ENCODE assay signal across 24 cellular contexts in the genomic region with DNA sequence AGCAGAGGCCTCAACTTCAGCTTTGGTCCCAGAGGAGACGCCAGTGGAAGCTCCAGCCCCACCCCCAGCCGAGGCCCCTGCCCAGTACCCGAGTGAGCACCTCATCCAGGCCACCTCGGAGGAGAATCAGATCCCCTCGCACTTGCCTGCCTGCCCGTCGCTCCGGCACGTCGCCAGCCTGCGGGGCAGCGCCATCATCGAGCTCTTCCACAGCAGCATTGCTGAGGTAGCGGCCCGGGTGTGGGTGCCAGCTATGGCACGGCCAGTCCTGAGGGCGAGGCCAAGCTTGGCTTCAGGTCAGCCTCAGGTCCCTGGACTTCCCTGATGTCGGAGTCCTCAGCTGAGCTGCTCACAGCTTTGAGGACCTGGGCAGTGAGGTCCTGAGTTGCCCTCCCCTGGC. TPM values are rescaled to one million over a fixed set of nuclear protein-coding genes. Genes with fewer than 3 reads are reported as not detected.
A peak's percentile ranks its signal among the peaks of the same experiment; 100 is the strongest.
DNase-seq lines count a peak whose midpoint lies in the region; ATAC-seq, FAIRE-seq and TF ChIP-seq lines count a peak whose summit lies in the region.
"Had no signal": no experiment of that assay in that cellular context is flagged by ENCODE, and none has a peak within 500 bp of the region (broad histone marks: within the 10 kb centered on the region; RNA-seq: fewer than 3 reads in every experiment).

No MANE protein-coding gene starts in this region.

- WGBS in HepG2 (ENCODE audit: low lambda C conversion rate): 94% methylated on average over 6 of the region's 18 CpGs
- WGBS in right lobe of liver (ENCODE audit: insufficient coverage, low coverage, low lambda C conversion rate, missing lambda C conversion rate): no CpG with 5 or more reads among the region's 18 CpGs
- WGBS in gastroesophageal sphincter (ENCODE audit: low coverage in 1 of 2), 2 donors: 87% methylated on average over 3 of the region's 18 CpGs; no CpG with 5 or more reads in 1 of the 2 donors
- WGBS in prostate gland: 85% methylated on average over 18 of the region's 18 CpGs

- no peak overlapping the region for H3K9ac ChIP-seq in HepG2 (ENCODE audit: insufficient read depth, low read depth, low read length)

- TF ChIP-seq EP300 in HepG2 (IDR thresholded peaks at IDR 0.05; ENCODE audit: low read depth in 2 of 2, low read length in 2 of 2) (no peak), HepG2 (CRISPR knock-in tag; IDR thresholded peaks at IDR 0.05; ENCODE audit: borderline replicate concordance) (no peak), gastroesophageal sphincter (IDR thresholded peaks at IDR 0.05) (no peak)

- CTCF ChIA-PET in HepG2 (lab: Yijun Ruan, JAX; ENCODE audit: low intra/inter-chr PET ratio, low total read pairs): no interaction called here

- H3K9me3 ChIP-seq in HepG2 (ENCODE audit: low read length): no peaks in the 10 kb centered on the region
- H3K9me3 ChIP-seq in right lobe of liver: no peaks in the 10 kb centered on the region
- H3K9me3 ChIP-seq in gastroesophageal sphincter: no peaks in the 10 kb centered on the region
- H3K9me3 ChIP-seq in prostate gland: no peaks in the 10 kb centered on the region
- H3K9me3 ChIP-seq: A549, Peyer's patch had no signal

- no peak overlapping the region for H3K4me3 ChIP-seq in HepG2 (replicated peaks in 1 of 3; ENCODE audit: insufficient read depth in 1 of 3, low read depth in 2 of 3, low read length in 3 of 3)
- H3K4me3 ChIP-seq in right lobe of liver: no peak overlapping the region
- no peak overlapping the region for H3K4me3 ChIP-seq in gastroesophageal sphincter
- no peak overlapping the region for H3K4me3 ChIP-seq in prostate gland
- H3K4me3 ChIP-seq: A549, Peyer's patch had no signal

- BruUV-seq in HepG2 (replicated peaks; lab: Mats Ljungman, UMichigan): no TSS peak

- no peak for TF ChIP-seq CTCF in HepG2 (CRISPR knock-in tag; IDR thresholded peaks at IDR 0.05)
- no peak for TF ChIP-seq CTCF in right lobe of liver (IDR thresholded peaks at IDR 0.05)
- TF ChIP-seq CTCF in gastroesophageal sphincter (IDR thresholded peaks at IDR 0.05): no peak
- TF ChIP-seq CTCF in prostate gland (IDR thresholded peaks at IDR 0.05): no peak

- in situ Hi-C loops in HepG2 (cut with HindIII; ENCODE audit: extremely low pct_ligation_motif_present, low pct_unique_long_range_greater_than_20kb): no loop called here

- no peak for ATAC-seq in HepG2
- no peak for ATAC-seq in right lobe of liver
- ATAC-seq in gastroesophageal sphincter: no peak
- no peak for ATAC-seq in GM19463 (IDR thresholded peaks at IDR 0.05; ENCODE audit: unreplicated experiment)
- ATAC-seq in GM21717 (IDR thresholded peaks at IDR 0.05; ENCODE audit: unreplicated experiment): no peak
- ATAC-seq: A549 had no signal

- DNase-seq in HepG2 (ENCODE audit: low spot score): no peak
- no peak for DNase-seq in right lobe of liver
- no peak for DNase-seq in prostate gland (ENCODE audit: low spot score)
- no peak for DNase-seq in retina
- no peak for DNase-seq in NAMALWA (ENCODE audit: low spot score)
- DNase-seq: C1 segment of cervical spinal cord; CD8-positive, alpha-beta memory T cell; KBM-7; NCI-H1105 treated with DMSO at 0.1 percent for 48 hours; NCI-H1694; NCI-H2081 treated with DMSO at 0.1 percent for 48 hours; NCI-H748 treated with DMSO at 0.1 percent for 48 hours; NK-92 treated with Interleukin-12 subunit alpha and Interleukin-12 subunit beta, amount 100 ng/mL, for 24 hours; Peyer's patch; SHP77 had no signal

- H4K20me1 ChIP-seq in HepG2 (ENCODE audit: insufficient read depth, low read length): no peaks in the 10 kb centered on the region; the same call in 1 of the 2 replicates

- no peaks in the 10 kb centered on the region for H3K79me2 ChIP-seq in HepG2 (ENCODE audit: insufficient read depth, low read length)

- peaks cover 18 to 41% of the 10 kb centered on the region in 2 experiments for H3K36me3 ChIP-seq in HepG2 (replicated peaks in 1 of 2; ENCODE audit: control insufficient read depth in 1 of 2, insufficient read depth in 2 of 2, low read length in 2 of 2)
- peaks cover 0 to 52% (median 17%) of the 10 kb centered on the region in 4 donors for H3K36me3 ChIP-seq in right lobe of liver
- peaks cover 0 to 91% of the 10 kb centered on the region in 2 donors for H3K36me3 ChIP-seq in gastroesophageal sphincter
- H3K36me3 ChIP-seq in prostate gland: peaks cover 38 to 58% of the 10 kb centered on the region in 2 donors

- H3K4me1 ChIP-seq in HepG2 (ENCODE audit: insufficient read depth, low read length): no peaks in the 10 kb centered on the region
- H3K4me1 ChIP-seq in right lobe of liver: no peaks in the 10 kb centered on the region
- peaks cover 4 to 67% (median 11%) of the 10 kb centered on the region in 3 donors for H3K4me1 ChIP-seq in gastroesophageal sphincter
- no peaks in the 10 kb centered on the region for H3K4me1 ChIP-seq in prostate gland (replicated peaks)
- H3K4me1 ChIP-seq: A549 had no signal

- POLR2A ChIA-PET in HepG2 (lab: Yijun Ruan, JAX): no interaction called here

- TF ChIP-seq POLR2A in HepG2 (IDR thresholded peaks at IDR 0.05; ENCODE audit: insufficient read depth in 1 of 2, low read depth in 2 of 2, low read length in 2 of 2): no peak
- TF ChIP-seq POLR2A in right lobe of liver (IDR thresholded peaks at IDR 0.05): no peak
- no peak for TF ChIP-seq POLR2A in gastroesophageal sphincter (IDR thresholded peaks at IDR 0.05)
- TF ChIP-seq POLR2A in prostate gland (IDR thresholded peaks at IDR 0.05): no peak

- H3K27me3 ChIP-seq in HepG2 (ENCODE audit: control insufficient read depth in 1 of 2, insufficient read depth in 2 of 2, low read length in 2 of 2): no peaks in the 10 kb centered on the region
- no peaks in the 10 kb centered on the region for H3K27me3 ChIP-seq in right lobe of liver
- H3K27me3 ChIP-seq in gastroesophageal sphincter: no peaks in the 10 kb centered on the region
- no peaks in the 10 kb centered on the region for H3K27me3 ChIP-seq in prostate gland (replicated peaks; ENCODE audit: insufficient read depth)
- H3K27me3 ChIP-seq: Peyer's patch had no signal

- H2AFZ ChIP-seq in HepG2 (ENCODE audit: low read length): no peak overlapping the region

- intact Hi-C loops in HepG2 (cut with micrococcal nuclease; ENCODE audit: unreplicated experiment): no loop called here
- intact Hi-C loops in right lobe of liver (cut with DNase I): loop anchor here in 1 of 2 donors (10.0 kb wide), 1 partner anchor 185 kb away; no protein-coding TSS in a partner anchor
- intact Hi-C loops in prostate gland (cut with DNase I): no loop called here

- H3K27ac ChIP-seq in HepG2 (ENCODE audit: extremely low read length, insufficient read depth, low read length) (no peak overlapping the region), right lobe of liver (no peak overlapping the region), gastroesophageal sphincter (peak overlapping the region in 3 of 4 donors; percentile 52 to 74 (median 56)), prostate gland (peak overlapping the region; percentile 38 to 57)
- H3K27ac ChIP-seq: A549 had no signal

- no peak for TF ChIP-seq RAD21 in HepG2 (CRISPR knock-in tag; IDR thresholded peaks at IDR 0.05)

- no peak overlapping the region for H3K4me2 ChIP-seq in HepG2 (ENCODE audit: low read depth, low read length)
- H3K4me2 ChIP-seq: A549 had no signal

- no peak for FAIRE-seq in HepG2 (lab: Jason Lieb, UNC)
- FAIRE-seq: A549, D721Med, GM12891, GM19239, H1 had no signal

RNA-seq across cellular contexts. Expression of a gene that starts 5.7 kb away (rescaled TPM):
- 0.09 and 0.28 TPM in 2 replicates for total RNA-seq in HepG2 (2016; rRNA removed; fragmentation: Illumina TruSeq; extraction: Trizol)
- not detected in 2 replicates for total RNA-seq in HepG2 (2016; cell fraction: cytosol; rRNA removed; fragmentation: Illumina TruSeq; extraction: Trizol; ENCODE audit: low read depth)
- 0.11 and 0.18 TPM in 2 replicates for total RNA-seq in HepG2 (2016; cell fraction: insoluble cytoplasmic fraction; rRNA removed; fragmentation: Illumina TruSeq; extraction: Trizol)
- 0.31 TPM in 1 of 2 replicates, not detected in the other for total RNA-seq in HepG2 (2016; cell fraction: membrane; rRNA removed; fragmentation: Illumina TruSeq; extraction: Trizol)
- 0.13 and 0.16 TPM in 2 replicates for total RNA-seq in HepG2 (2016; cell fraction: nucleus; rRNA removed; fragmentation: Illumina TruSeq; extraction: Trizol)
- 0.34 and 0.59 TPM in 2 replicates for polyA plus RNA-seq in HepG2 (2011; rRNA removed)
- polyA plus RNA-seq in HepG2 (2011; cell fraction: cytosol; rRNA removed): 0.13 and 0.16 TPM in 2 replicates
- polyA plus RNA-seq in HepG2 (2011; cell fraction: nucleus; rRNA removed): 4.1 and 4.3 TPM in 2 replicates
- polyA plus RNA-seq in HepG2 (2012): 0.23 and 0.24 TPM in 2 replicates
- polyA plus RNA-seq in HepG2 (2016; cell fraction: cytosol; fragmentation: Illumina TruSeq; extraction: Trizol; ENCODE audit: low read depth): 0.02 and 0.14 TPM in 2 replicates
- 0.10 TPM in 1 of 2 replicates, not detected in the other for polyA plus RNA-seq in HepG2 (2016; cell fraction: insoluble cytoplasmic fraction; fragmentation: Illumina TruSeq; extraction: Trizol; ENCODE audit: low read depth)
- not detected in 2 replicates for polyA plus RNA-seq in HepG2 (2016; cell fraction: membrane; fragmentation: Illumina TruSeq; extraction: Trizol; ENCODE audit: low read depth)
- 0.30 TPM in 1 of 2 replicates, not detected in the other for polyA plus RNA-seq in HepG2 (2016; cell fraction: nucleus; fragmentation: Illumina TruSeq; extraction: Trizol; ENCODE audit: insufficient read depth, low read depth)
- 0.26 and 1.0 TPM in 2 replicates for polyA minus RNA-seq in HepG2 (2011; rRNA and poly(A)+ RNA removed; ENCODE audit: low replicate concordance)
- polyA minus RNA-seq in HepG2 (2011; cell fraction: cytosol; rRNA and poly(A)+ RNA removed): 0.30 TPM in 1 of 2 replicates, not detected in the other
- polyA minus RNA-seq in HepG2 (2011; cell fraction: nucleus; rRNA and poly(A)+ RNA removed): 0.50 and 0.90 TPM in 2 replicates
- total RNA-seq in right lobe of liver: 100 to 1,000 TPM in 3 of 6 experiments, 10 to 100 TPM in 3; 60.7 to 268 (median 92.5) TPM
- 100 to 1,000 TPM in 2 of 4 donors, 10 to 100 TPM in 2; 76.2 to 167 (median 95.8) TPM for total RNA-seq in gastroesophageal sphincter
- total RNA-seq in prostate gland: 10 to 100 TPM; 21.8 to 68.6 TPM
- total RNA-seq: NCI-H460 had no signal
- polyA plus RNA-seq: A549 had no signal

RNA-seq across cellular contexts. Expression of a gene that starts 34.0 kb away (rescaled TPM):
- 15.3 and 27.0 TPM in 2 replicates for total RNA-seq in HepG2 (2016; rRNA removed; fragmentation: Illumina TruSeq; extraction: Trizol)
- 10.8 and 11.5 TPM in 2 replicates for total RNA-seq in HepG2 (2016; cell fraction: cytosol; rRNA removed; fragmentation: Illumina TruSeq; extraction: Trizol; ENCODE audit: low read depth)
- total RNA-seq in HepG2 (2016; cell fraction: insoluble cytoplasmic fraction; rRNA removed; fragmentation: Illumina TruSeq; extraction: Trizol): 10.9 and 25.7 TPM in 2 replicates
- total RNA-seq in HepG2 (2016; cell fraction: membrane; rRNA removed; fragmentation: Illumina TruSeq; extraction: Trizol): 11.3 and 12.4 TPM in 2 replicates
- 36.6 and 40.4 TPM in 2 replicates for total RNA-seq in HepG2 (2016; cell fraction: nucleus; rRNA removed; fragmentation: Illumina TruSeq; extraction: Trizol)
- polyA plus RNA-seq in HepG2 (2011; rRNA removed): 47.6 and 63.0 TPM in 2 replicates
- polyA plus RNA-seq in HepG2 (2011; cell fraction: cytosol; rRNA removed): 17.8 and 20.4 TPM in 2 replicates
- 441 and 512 TPM in 2 replicates for polyA plus RNA-seq in HepG2 (2011; cell fraction: nucleus; rRNA removed)
- 31.6 and 39.4 TPM in 2 replicates for polyA plus RNA-seq in HepG2 (2012)
- polyA plus RNA-seq in HepG2 (2016; cell fraction: cytosol; fragmentation: Illumina TruSeq; extraction: Trizol; ENCODE audit: low read depth): 3.2 and 3.7 TPM in 2 replicates
- 9.4 and 12.9 TPM in 2 replicates for polyA plus RNA-seq in HepG2 (2016; cell fraction: insoluble cytoplasmic fraction; fragmentation: Illumina TruSeq; extraction: Trizol; ENCODE audit: low read depth)
- polyA plus RNA-seq in HepG2 (2016; cell fraction: membrane; fragmentation: Illumina TruSeq; extraction: Trizol; ENCODE audit: low read depth): 6.4 and 6.7 TPM in 2 replicates
- polyA plus RNA-seq in HepG2 (2016; cell fraction: nucleus; fragmentation: Illumina TruSeq; extraction: Trizol; ENCODE audit: insufficient read depth, low read depth): 96.6 and 101 TPM in 2 replicates
- polyA minus RNA-seq in HepG2 (2011; rRNA and poly(A)+ RNA removed; ENCODE audit: low replicate concordance): 50.0 and 58.0 TPM in 2 replicates
- 15.2 and 15.4 TPM in 2 replicates for polyA minus RNA-seq in HepG2 (2011; cell fraction: cytosol; rRNA and poly(A)+ RNA removed)
- polyA minus RNA-seq in HepG2 (2011; cell fraction: nucleus; rRNA and poly(A)+ RNA removed): 97.0 and 102 TPM in 2 replicates
- total RNA-seq in right lobe of liver: 10 to 100 TPM; 19.7 to 51.9 (median 30.6) TPM
- 10 to 100 TPM; 56.7 to 95.9 (median 78.9) TPM for total RNA-seq in gastroesophageal sphincter
- 100 to 1,000 TPM; 107 to 277 TPM for total RNA-seq in prostate gland

RNA-seq across cellular contexts. Expression of a gene that starts 35.6 kb away (rescaled TPM):
- total RNA-seq in HepG2 (2016; rRNA removed; fragmentation: Illumina TruSeq; extraction: Trizol) (11.8 and 18.7 TPM in 2 replicates), right lobe of liver (10 to 100 TPM in 1 of 6 experiments, 1 to 10 TPM in 3, under 1 TPM in 2; 0.55 to 12.2 (median 1.3) TPM), gastroesophageal sphincter (1 to 10 TPM in 3 of 4 donors, not detected in 1; 1.9 to 4.6 (median 2.4) TPM), prostate gland (100 to 1,000 TPM in 1 of 2 donors, 1 to 10 TPM in 1; 2.7 to 109 TPM)
- 4.4 and 4.6 TPM in 2 replicates for total RNA-seq in HepG2 (2016; cell fraction: cytosol; rRNA removed; fragmentation: Illumina TruSeq; extraction: Trizol; ENCODE audit: low read depth)
- total RNA-seq in HepG2 (2016; cell fraction: insoluble cytoplasmic fraction; rRNA removed; fragmentation: Illumina TruSeq; extraction: Trizol): 13.2 and 20.1 TPM in 2 replicates
- total RNA-seq in HepG2 (2016; cell fraction: membrane; rRNA removed; fragmentation: Illumina TruSeq; extraction: Trizol): 2.5 and 5.3 TPM in 2 replicates
- 5.4 and 5.7 TPM in 2 replicates for total RNA-seq in HepG2 (2016; cell fraction: nucleus; rRNA removed; fragmentation: Illumina TruSeq; extraction: Trizol)
- 36.4 and 39.5 TPM in 2 replicates for polyA plus RNA-seq in HepG2 (2011; rRNA removed)
- polyA plus RNA-seq in HepG2 (2011; cell fraction: cytosol; rRNA removed): 53.0 and 54.8 TPM in 2 replicates
- polyA plus RNA-seq in HepG2 (2011; cell fraction: nucleus; rRNA removed): 14.3 and 16.8 TPM in 2 replicates
- polyA plus RNA-seq in HepG2 (2012): 10.9 and 12.3 TPM in 2 replicates
- polyA plus RNA-seq in HepG2 (2016; cell fraction: cytosol; fragmentation: Illumina TruSeq; extraction: Trizol; ENCODE audit: low read depth): 3.3 and 4.0 TPM in 2 replicates
- polyA plus RNA-seq in HepG2 (2016; cell fraction: insoluble cytoplasmic fraction; fragmentation: Illumina TruSeq; extraction: Trizol; ENCODE audit: low read depth): 17.1 and 18.1 TPM in 2 replicates
- polyA plus RNA-seq in HepG2 (2016; cell fraction: membrane; fragmentation: Illumina TruSeq; extraction: Trizol; ENCODE audit: low read depth): 2.7 and 3.3 TPM in 2 replicates
- polyA plus RNA-seq in HepG2 (2016; cell fraction: nucleus; fragmentation: Illumina TruSeq; extraction: Trizol; ENCODE audit: insufficient read depth, low read depth): 6.6 and 10.5 TPM in 2 replicates
- 7.0 and 8.2 TPM in 2 replicates for polyA minus RNA-seq in HepG2 (2011; rRNA and poly(A)+ RNA removed; ENCODE audit: low replicate concordance)
- 4.5 and 5.4 TPM in 2 replicates for polyA minus RNA-seq in HepG2 (2011; cell fraction: cytosol; rRNA and poly(A)+ RNA removed)
- 4.5 and 4.6 TPM in 2 replicates for polyA minus RNA-seq in HepG2 (2011; cell fraction: nucleus; rRNA and poly(A)+ RNA removed)
- total RNA-seq: Peyer's patch had no signal
- polyA plus RNA-seq: CD8-positive, alpha-beta memory T cell had no signal

RNA-seq across cellular contexts. Expression of a gene that starts 44.2 kb away (rescaled TPM):
- 105 and 131 TPM in 2 replicates for total RNA-seq in HepG2 (2016; rRNA removed; fragmentation: Illumina TruSeq; extraction: Trizol)
- total RNA-seq in HepG2 (2016; cell fraction: cytosol; rRNA removed; fragmentation: Illumina TruSeq; extraction: Trizol; ENCODE audit: low read depth): 335 and 351 TPM in 2 replicates
- total RNA-seq in HepG2 (2016; cell fraction: insoluble cytoplasmic fraction; rRNA removed; fragmentation: Illumina TruSeq; extraction: Trizol): 92.9 and 127 TPM in 2 replicates
- 398 and 413 TPM in 2 replicates for total RNA-seq in HepG2 (2016; cell fraction: membrane; rRNA removed; fragmentation: Illumina TruSeq; extraction: Trizol)
- 102 and 116 TPM in 2 replicates for total RNA-seq in HepG2 (2016; cell fraction: nucleus; rRNA removed; fragmentation: Illumina TruSeq; extraction: Trizol)
- polyA plus RNA-seq in HepG2 (2011; rRNA removed): 217 and 240 TPM in 2 replicates
- 148 and 220 TPM in 2 replicates for polyA plus RNA-seq in HepG2 (2011; cell fraction: cytosol; rRNA removed)
- polyA plus RNA-seq in HepG2 (2011; cell fraction: nucleus; rRNA removed): 493 and 549 TPM in 2 replicates
- 109 and 144 TPM in 2 replicates for polyA plus RNA-seq in HepG2 (2012)
- polyA plus RNA-seq in HepG2 (2016; cell fraction: cytosol; fragmentation: Illumina TruSeq; extraction: Trizol; ENCODE audit: low read depth): 760 and 829 TPM in 2 replicates
- polyA plus RNA-seq in HepG2 (2016; cell fraction: insoluble cytoplasmic fraction; fragmentation: Illumina TruSeq; extraction: Trizol; ENCODE audit: low read depth): 161 and 192 TPM in 2 replicates
- polyA plus RNA-seq in HepG2 (2016; cell fraction: membrane; fragmentation: Illumina TruSeq; extraction: Trizol; ENCODE audit: low read depth): 646 and 710 TPM in 2 replicates
- polyA plus RNA-seq in HepG2 (2016; cell fraction: nucleus; fragmentation: Illumina TruSeq; extraction: Trizol; ENCODE audit: insufficient read depth, low read depth): 319 and 344 TPM in 2 replicates
- 166 and 240 TPM in 2 replicates for polyA minus RNA-seq in HepG2 (2011; rRNA and poly(A)+ RNA removed; ENCODE audit: low replicate concordance)
- 60.3 and 89.1 TPM in 2 replicates for polyA minus RNA-seq in HepG2 (2011; cell fraction: cytosol; rRNA and poly(A)+ RNA removed)
- 74.0 and 75.3 TPM in 2 replicates for polyA minus RNA-seq in HepG2 (2011; cell fraction: nucleus; rRNA and poly(A)+ RNA removed)
- total RNA-seq in right lobe of liver: 10 to 100 TPM in 1 of 6 experiments, 1 to 10 TPM in 5; 1.1 to 12.5 (median 3.9) TPM
- 10 to 100 TPM; 21.7 to 69.5 (median 34.7) TPM for total RNA-seq in gastroesophageal sphincter
- total RNA-seq in prostate gland: 100 to 1,000 TPM in 1 of 2 donors, 10 to 100 TPM in 1; 70.8 to 117 TPM

RNA-seq across cellular contexts. Expression of a gene that starts 44.5 kb away (rescaled TPM):
- 2.0 and 6.1 TPM in 2 replicates for total RNA-seq in HepG2 (2016; rRNA removed; fragmentation: Illumina TruSeq; extraction: Trizol)
- 0.44 and 0.61 TPM in 2 replicates for total RNA-seq in HepG2 (2016; cell fraction: cytosol; rRNA removed; fragmentation: Illumina TruSeq; extraction: Trizol; ENCODE audit: low read depth)
- 1.9 and 7.2 TPM in 2 replicates for total RNA-seq in HepG2 (2016; cell fraction: insoluble cytoplasmic fraction; rRNA removed; fragmentation: Illumina TruSeq; extraction: Trizol)
- total RNA-seq in HepG2 (2016; cell fraction: membrane; rRNA removed; fragmentation: Illumina TruSeq; extraction: Trizol): 1.0 and 1.1 TPM in 2 replicates
- total RNA-seq in HepG2 (2016; cell fraction: nucleus; rRNA removed; fragmentation: Illumina TruSeq; extraction: Trizol): 5.8 and 8.3 TPM in 2 replicates
- 8.3 and 13.4 TPM in 2 replicates for polyA plus RNA-seq in HepG2 (2011; rRNA removed)
- polyA plus RNA-seq in HepG2 (2011; cell fraction: cytosol; rRNA removed): 8.0 and 10.3 TPM in 2 replicates
- polyA plus RNA-seq in HepG2 (2011; cell fraction: nucleus; rRNA removed): 21.7 and 30.5 TPM in 2 replicates
- 14.2 and 15.4 TPM in 2 replicates for polyA plus RNA-seq in HepG2 (2012)
- polyA plus RNA-seq in HepG2 (2016; cell fraction: cytosol; fragmentation: Illumina TruSeq; extraction: Trizol; ENCODE audit: low read depth): 0.33 and 0.36 TPM in 2 replicates
- 1.4 and 2.1 TPM in 2 replicates for polyA plus RNA-seq in HepG2 (2016; cell fraction: insoluble cytoplasmic fraction; fragmentation: Illumina TruSeq; extraction: Trizol; ENCODE audit: low read depth)
- polyA plus RNA-seq in HepG2 (2016; cell fraction: membrane; fragmentation: Illumina TruSeq; extraction: Trizol; ENCODE audit: low read depth): 0.62 and 0.71 TPM in 2 replicates
- 8.4 and 8.8 TPM in 2 replicates for polyA plus RNA-seq in HepG2 (2016; cell fraction: nucleus; fragmentation: Illumina TruSeq; extraction: Trizol; ENCODE audit: insufficient read depth, low read depth)
- polyA minus RNA-seq in HepG2 (2011; rRNA and poly(A)+ RNA removed; ENCODE audit: low replicate concordance): 1.2 and 22.3 TPM in 2 replicates
- 6.4 and 10.0 TPM in 2 replicates for polyA minus RNA-seq in HepG2 (2011; cell fraction: cytosol; rRNA and poly(A)+ RNA removed)
- 11.9 and 12.6 TPM in 2 replicates for polyA minus RNA-seq in HepG2 (2011; cell fraction: nucleus; rRNA and poly(A)+ RNA removed)
- 1 to 10 TPM in 2 of 6 experiments, under 1 TPM in 4; 0.60 to 2.8 (median 0.80) TPM for total RNA-seq in right lobe of liver
- 10 to 100 TPM in 2 of 4 donors, 1 to 10 TPM in 2; 6.7 to 33.9 (median 20.3) TPM for total RNA-seq in gastroesophageal sphincter
- total RNA-seq in prostate gland: 1 to 10 TPM; 3.5 to 7.6 TPM
- polyA plus RNA-seq: CD8-positive, alpha-beta memory T cell had no signal

Comparison
In these comparisons a context has a peak if more than half of its experiments do, and no peak if none do; other contexts are left out.
1. RNA of a gene that starts 5.7 kb away (total RNA-seq): 60.7 to 268 TPM in right lobe of liver, 76.2 to 167 TPM in gastroesophageal sphincter and 21.8 to 68.6 TPM in prostate gland; 0.09 to 0.31 TPM in HepG2; every median in the first group is over 10 times any median in the second.
2. H3K27ac ChIP-seq: peak in gastroesophageal sphincter (3 of 4) and prostate gland (2 of 2); none in HepG2 (single experiment) and right lobe of liver (0 of 3).